ENCODE assay signal across 1 cellular context in the genomic region with DNA sequence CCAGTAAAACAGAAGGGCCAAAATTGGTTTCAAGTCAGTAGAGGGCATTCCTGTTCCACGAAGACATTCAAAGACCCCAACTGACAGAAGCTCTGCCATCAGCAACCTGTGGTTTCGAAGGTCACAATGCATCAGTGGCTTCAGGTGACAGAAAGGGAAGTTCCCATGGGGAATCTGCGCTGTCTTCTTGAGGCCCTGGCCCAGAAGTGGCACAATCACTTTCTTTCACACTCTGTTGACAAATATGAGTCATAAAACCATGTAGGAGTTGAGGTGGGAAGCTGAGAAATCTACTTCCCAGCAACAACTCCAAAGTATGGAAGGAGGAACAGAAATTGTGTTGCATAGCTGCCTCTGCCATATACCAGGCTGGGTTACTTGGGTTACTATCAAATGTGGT.
A peak's percentile ranks its signal among the peaks of the same experiment; 100 is the strongest.
TF ChIP-seq lines count a peak whose summit lies in the region.

No MANE protein-coding gene starts in this region.

TF ChIP-seq in GM12878, 131 proteins besides CTCF, POLR2A, EP300 and RAD21 (continued from another document):
- TF ChIP-seq ZNF217 (IDR thresholded peaks at IDR 0.05) (no peak), CBX5 (IDR thresholded peaks at IDR 0.05; ENCODE audit: low read depth) (no peak), TAF1 (IDR thresholded peaks at IDR 0.05; ENCODE audit: borderline replicate concordance, low read depth, low read length) (no peak), MYC (IDR thresholded peaks at IDR 0.05; ENCODE audit: insufficient read depth, insufficient read length, insufficient replicate concordance, low read length, severe bottlenecking) (no peak), HCFC1 (IDR thresholded peaks at IDR 0.05; ENCODE audit: low read length) (no peak), NRF1 (conservative IDR thresholded peaks at IDR 0.05; ENCODE audit: low read depth, low read length) (no peak), KAT2A (conservative IDR thresholded peaks at IDR 0.05; ENCODE audit: control insufficient read depth, low read depth, low read length) (no peak), ZNF622 (IDR thresholded peaks at IDR 0.05) (no peak), MXI1 (IDR thresholded peaks at IDR 0.05; ENCODE audit: low read depth, low read length) (no peak), ETV6 (conservative IDR thresholded peaks at IDR 0.05 in 1 of 2, IDR thresholded peaks at IDR 0.05 in 1 of 2; ENCODE audit: borderline replicate concordance in 1 of 2, low read depth in 1 of 2) (no peak), RFX5 (IDR thresholded peaks at IDR 0.05; ENCODE audit: low read depth, low read length) (no peak), POLR2AphosphoS5 (IDR thresholded peaks at IDR 0.05; ENCODE audit: low read length) (no peak), TBL1XR1 (IDR thresholded peaks at IDR 0.05; ENCODE audit: low read depth, low read length) (no peak), SMAD5 (IDR thresholded peaks at IDR 0.05; ENCODE audit: low read depth) (no peak), SMC3 (IDR thresholded peaks at IDR 0.05; ENCODE audit: borderline replicate concordance, low read length) (no peak), PAX8 (IDR thresholded peaks at IDR 0.05) (no peak), NR2C2 (IDR thresholded peaks at IDR 0.05; ENCODE audit: borderline replicate concordance, control insufficient read depth, insufficient read length, low read depth) (no peak), TCF3 (IDR thresholded peaks at IDR 0.05; ENCODE audit: borderline replicate concordance, insufficient read depth, low read depth, low read length) (no peak), RBBP5 (conservative IDR thresholded peaks at IDR 0.05) (no peak), BACH1 (IDR thresholded peaks at IDR 0.05; ENCODE audit: borderline replicate concordance) (no peak), IRF4 (IDR thresholded peaks at IDR 0.05; ENCODE audit: low read depth, low read length) (0 out of 2 replicates have a peak, but pooled peaks have one; percentile 26), NFXL1 (IDR thresholded peaks at IDR 0.05; ENCODE audit: borderline replicate concordance) (no peak), NFIC (IDR thresholded peaks at IDR 0.05; ENCODE audit: low read depth, low read length) (peak; percentile 77), KLF5 (IDR thresholded peaks at IDR 0.05; ENCODE audit: partially characterized antibody) (no peak), STAT3 (IDR thresholded peaks at IDR 0.05; ENCODE audit: low read depth, low read length) (no peak), EED (IDR thresholded peaks at IDR 0.05; ENCODE audit: low read depth) (peak; percentile 93), ATF7 (IDR thresholded peaks at IDR 0.05; ENCODE audit: low read depth) (no peak), JUNB (IDR thresholded peaks at IDR 0.05) (peak; percentile 59), ZNF274 (IDR thresholded peaks at IDR 0.05; ENCODE audit: insufficient read depth, insufficient read length) (no peak), BMI1 (IDR thresholded peaks at IDR 0.05; ENCODE audit: borderline replicate concordance) (no peak), SRF (IDR thresholded peaks at IDR 0.05; ENCODE audit: low read depth in 2 of 2, low read length in 2 of 2) (no peak), FOXM1 (IDR thresholded peaks at IDR 0.05; ENCODE audit: low read depth, low read length) (peak; percentile 70; the same call in 1 of the 2 replicates), HDAC6 (IDR thresholded peaks at IDR 0.05; ENCODE audit: unreplicated experiment) (no peak), MEF2B (IDR thresholded peaks at IDR 0.05; ENCODE audit: partially characterized antibody, poor library complexity, severe bottlenecking) (no peak), SIN3A (IDR thresholded peaks at IDR 0.05; ENCODE audit: low read depth, low read length) (no peak), WRNIP1 (IDR thresholded peaks at IDR 0.05; ENCODE audit: borderline replicate concordance, low read depth, low read length) (no peak)
- TF ChIP-seq, protein P1, sequence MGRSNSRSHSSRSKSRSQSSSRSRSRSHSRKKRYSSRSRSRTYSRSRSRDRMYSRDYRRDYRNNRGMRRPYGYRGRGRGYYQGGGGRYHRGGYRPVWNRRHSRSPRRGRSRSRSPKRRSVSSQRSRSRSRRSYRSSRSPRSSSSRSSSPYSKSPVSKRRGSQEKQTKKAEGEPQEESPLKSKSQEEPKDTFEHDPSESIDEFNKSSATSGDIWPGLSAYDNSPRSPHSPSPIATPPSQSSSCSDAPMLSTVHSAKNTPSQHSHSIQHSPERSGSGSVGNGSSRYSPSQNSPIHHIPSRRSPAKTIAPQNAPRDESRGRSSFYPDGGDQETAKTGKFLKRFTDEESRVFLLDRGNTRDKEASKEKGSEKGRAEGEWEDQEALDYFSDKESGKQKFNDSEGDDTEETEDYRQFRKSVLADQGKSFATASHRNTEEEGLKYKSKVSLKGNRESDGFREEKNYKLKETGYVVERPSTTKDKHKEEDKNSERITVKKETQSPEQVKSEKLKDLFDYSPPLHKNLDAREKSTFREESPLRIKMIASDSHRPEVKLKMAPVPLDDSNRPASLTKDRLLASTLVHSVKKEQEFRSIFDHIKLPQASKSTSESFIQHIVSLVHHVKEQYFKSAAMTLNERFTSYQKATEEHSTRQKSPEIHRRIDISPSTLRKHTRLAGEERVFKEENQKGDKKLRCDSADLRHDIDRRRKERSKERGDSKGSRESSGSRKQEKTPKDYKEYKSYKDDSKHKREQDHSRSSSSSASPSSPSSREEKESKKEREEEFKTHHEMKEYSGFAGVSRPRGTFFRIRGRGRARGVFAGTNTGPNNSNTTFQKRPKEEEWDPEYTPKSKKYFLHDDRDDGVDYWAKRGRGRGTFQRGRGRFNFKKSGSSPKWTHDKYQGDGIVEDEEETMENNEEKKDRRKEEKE (IDR thresholded peaks at IDR 0.05), result no peak
- TF ChIP-seq, protein P2, sequence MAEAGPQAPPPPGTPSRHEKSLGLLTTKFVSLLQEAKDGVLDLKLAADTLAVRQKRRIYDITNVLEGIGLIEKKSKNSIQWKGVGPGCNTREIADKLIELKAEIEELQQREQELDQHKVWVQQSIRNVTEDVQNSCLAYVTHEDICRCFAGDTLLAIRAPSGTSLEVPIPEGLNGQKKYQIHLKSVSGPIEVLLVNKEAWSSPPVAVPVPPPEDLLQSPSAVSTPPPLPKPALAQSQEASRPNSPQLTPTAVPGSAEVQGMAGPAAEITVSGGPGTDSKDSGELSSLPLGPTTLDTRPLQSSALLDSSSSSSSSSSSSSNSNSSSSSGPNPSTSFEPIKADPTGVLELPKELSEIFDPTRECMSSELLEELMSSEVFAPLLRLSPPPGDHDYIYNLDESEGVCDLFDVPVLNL (IDR thresholded peaks at IDR 0.05; ENCODE audit: low read depth, low read length), result no peak
- TF ChIP-seq, protein P3, sequence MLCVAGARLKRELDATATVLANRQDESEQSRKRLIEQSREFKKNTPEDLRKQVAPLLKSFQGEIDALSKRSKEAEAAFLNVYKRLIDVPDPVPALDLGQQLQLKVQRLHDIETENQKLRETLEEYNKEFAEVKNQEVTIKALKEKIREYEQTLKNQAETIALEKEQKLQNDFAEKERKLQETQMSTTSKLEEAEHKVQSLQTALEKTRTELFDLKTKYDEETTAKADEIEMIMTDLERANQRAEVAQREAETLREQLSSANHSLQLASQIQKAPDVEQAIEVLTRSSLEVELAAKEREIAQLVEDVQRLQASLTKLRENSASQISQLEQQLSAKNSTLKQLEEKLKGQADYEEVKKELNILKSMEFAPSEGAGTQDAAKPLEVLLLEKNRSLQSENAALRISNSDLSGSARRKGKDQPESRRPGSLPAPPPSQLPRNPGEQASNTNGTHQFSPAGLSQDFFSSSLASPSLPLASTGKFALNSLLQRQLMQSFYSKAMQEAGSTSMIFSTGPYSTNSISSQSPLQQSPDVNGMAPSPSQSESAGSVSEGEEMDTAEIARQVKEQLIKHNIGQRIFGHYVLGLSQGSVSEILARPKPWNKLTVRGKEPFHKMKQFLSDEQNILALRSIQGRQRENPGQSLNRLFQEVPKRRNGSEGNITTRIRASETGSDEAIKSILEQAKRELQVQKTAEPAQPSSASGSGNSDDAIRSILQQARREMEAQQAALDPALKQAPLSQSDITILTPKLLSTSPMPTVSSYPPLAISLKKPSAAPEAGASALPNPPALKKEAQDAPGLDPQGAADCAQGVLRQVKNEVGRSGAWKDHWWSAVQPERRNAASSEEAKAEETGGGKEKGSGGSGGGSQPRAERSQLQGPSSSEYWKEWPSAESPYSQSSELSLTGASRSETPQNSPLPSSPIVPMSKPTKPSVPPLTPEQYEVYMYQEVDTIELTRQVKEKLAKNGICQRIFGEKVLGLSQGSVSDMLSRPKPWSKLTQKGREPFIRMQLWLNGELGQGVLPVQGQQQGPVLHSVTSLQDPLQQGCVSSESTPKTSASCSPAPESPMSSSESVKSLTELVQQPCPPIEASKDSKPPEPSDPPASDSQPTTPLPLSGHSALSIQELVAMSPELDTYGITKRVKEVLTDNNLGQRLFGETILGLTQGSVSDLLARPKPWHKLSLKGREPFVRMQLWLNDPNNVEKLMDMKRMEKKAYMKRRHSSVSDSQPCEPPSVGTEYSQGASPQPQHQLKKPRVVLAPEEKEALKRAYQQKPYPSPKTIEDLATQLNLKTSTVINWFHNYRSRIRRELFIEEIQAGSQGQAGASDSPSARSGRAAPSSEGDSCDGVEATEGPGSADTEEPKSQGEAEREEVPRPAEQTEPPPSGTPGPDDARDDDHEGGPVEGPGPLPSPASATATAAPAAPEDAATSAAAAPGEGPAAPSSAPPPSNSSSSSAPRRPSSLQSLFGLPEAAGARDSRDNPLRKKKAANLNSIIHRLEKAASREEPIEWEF (IDR thresholded peaks at IDR 0.05; ENCODE audit: insufficient replicate concordance, low read depth, low read length), result no peak
- TF ChIP-seq, protein P4, sequence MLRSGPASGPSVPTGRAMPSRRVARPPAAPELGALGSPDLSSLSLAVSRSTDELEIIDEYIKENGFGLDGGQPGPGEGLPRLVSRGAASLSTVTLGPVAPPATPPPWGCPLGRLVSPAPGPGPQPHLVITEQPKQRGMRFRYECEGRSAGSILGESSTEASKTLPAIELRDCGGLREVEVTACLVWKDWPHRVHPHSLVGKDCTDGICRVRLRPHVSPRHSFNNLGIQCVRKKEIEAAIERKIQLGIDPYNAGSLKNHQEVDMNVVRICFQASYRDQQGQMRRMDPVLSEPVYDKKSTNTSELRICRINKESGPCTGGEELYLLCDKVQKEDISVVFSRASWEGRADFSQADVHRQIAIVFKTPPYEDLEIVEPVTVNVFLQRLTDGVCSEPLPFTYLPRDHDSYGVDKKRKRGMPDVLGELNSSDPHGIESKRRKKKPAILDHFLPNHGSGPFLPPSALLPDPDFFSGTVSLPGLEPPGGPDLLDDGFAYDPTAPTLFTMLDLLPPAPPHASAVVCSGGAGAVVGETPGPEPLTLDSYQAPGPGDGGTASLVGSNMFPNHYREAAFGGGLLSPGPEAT (IDR thresholded peaks at IDR 0.05; ENCODE audit: low read depth), result no peak
- TF ChIP-seq, protein P5, sequence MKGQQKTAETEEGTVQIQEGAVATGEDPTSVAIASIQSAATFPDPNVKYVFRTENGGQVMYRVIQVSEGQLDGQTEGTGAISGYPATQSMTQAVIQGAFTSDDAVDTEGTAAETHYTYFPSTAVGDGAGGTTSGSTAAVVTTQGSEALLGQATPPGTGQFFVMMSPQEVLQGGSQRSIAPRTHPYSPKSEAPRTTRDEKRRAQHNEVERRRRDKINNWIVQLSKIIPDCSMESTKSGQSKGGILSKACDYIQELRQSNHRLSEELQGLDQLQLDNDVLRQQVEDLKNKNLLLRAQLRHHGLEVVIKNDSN (IDR thresholded peaks at IDR 0.05; ENCODE audit: borderline replicate concordance, extremely low read length, insufficient read depth, low read depth, low read length), result no peak
- TF ChIP-seq, protein P6, sequence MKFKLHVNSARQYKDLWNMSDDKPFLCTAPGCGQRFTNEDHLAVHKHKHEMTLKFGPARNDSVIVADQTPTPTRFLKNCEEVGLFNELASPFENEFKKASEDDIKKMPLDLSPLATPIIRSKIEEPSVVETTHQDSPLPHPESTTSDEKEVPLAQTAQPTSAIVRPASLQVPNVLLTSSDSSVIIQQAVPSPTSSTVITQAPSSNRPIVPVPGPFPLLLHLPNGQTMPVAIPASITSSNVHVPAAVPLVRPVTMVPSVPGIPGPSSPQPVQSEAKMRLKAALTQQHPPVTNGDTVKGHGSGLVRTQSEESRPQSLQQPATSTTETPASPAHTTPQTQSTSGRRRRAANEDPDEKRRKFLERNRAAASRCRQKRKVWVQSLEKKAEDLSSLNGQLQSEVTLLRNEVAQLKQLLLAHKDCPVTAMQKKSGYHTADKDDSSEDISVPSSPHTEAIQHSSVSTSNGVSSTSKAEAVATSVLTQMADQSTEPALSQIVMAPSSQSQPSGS (IDR thresholded peaks at IDR 0.05; ENCODE audit: low read length), result peak; percentile 27; the same call in 1 of the 2 replicates
- TF ChIP-seq, protein P7, sequence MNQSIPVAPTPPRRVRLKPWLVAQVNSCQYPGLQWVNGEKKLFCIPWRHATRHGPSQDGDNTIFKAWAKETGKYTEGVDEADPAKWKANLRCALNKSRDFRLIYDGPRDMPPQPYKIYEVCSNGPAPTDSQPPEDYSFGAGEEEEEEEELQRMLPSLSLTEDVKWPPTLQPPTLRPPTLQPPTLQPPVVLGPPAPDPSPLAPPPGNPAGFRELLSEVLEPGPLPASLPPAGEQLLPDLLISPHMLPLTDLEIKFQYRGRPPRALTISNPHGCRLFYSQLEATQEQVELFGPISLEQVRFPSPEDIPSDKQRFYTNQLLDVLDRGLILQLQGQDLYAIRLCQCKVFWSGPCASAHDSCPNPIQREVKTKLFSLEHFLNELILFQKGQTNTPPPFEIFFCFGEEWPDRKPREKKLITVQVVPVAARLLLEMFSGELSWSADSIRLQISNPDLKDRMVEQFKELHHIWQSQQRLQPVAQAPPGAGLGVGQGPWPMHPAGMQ (IDR thresholded peaks at IDR 0.05; ENCODE audit: borderline replicate concordance), result no peak
- TF ChIP-seq, protein P8, sequence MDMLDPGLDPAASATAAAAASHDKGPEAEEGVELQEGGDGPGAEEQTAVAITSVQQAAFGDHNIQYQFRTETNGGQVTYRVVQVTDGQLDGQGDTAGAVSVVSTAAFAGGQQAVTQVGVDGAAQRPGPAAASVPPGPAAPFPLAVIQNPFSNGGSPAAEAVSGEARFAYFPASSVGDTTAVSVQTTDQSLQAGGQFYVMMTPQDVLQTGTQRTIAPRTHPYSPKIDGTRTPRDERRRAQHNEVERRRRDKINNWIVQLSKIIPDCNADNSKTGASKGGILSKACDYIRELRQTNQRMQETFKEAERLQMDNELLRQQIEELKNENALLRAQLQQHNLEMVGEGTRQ (IDR thresholded peaks at IDR 0.05; ENCODE audit: borderline replicate concordance, low read depth, low read length), result no peak
